29 cellular contexts compared by ENCODE assay signal in the genomic region with DNA sequence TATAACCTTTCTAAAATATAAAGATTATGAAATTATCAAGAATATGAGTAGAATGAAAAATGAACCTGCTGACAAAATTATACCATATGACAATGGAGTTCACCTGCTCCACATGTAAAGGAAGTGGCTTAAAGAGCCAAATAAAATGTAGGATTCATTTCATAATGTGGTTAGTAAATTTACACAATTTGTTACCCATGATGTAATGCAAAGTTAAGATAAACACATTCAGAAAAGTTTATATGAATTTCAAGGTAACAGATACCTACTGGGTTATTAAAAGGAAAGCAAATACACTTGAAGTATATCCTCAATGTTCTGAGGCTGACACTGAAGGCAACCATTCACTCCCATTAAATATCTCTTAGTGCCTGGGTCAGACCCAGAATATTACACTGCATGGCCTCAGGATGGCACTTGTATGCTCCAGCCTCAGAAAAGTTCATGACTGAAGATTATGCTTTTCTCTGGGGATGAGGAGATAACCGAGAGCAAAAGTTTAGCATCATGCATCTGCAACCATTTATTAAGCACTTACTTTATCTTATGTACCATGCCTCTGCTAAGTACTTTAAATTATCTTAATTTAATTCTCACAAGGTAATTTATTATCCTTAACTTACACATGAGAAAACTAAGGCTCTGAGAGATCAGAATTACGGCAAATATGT. TPM values are rescaled to one million over a fixed set of nuclear protein-coding genes. Genes with fewer than 3 reads are reported as not detected.
DNase-seq lines count a peak whose midpoint lies in the region; ATAC-seq and TF ChIP-seq lines count a peak whose summit lies in the region.
"Had no signal": no experiment of that assay in that cellular context is flagged by ENCODE, and none has a peak within 500 bp of the region (broad histone marks: within the 10 kb centered on the region; RNA-seq: fewer than 3 reads in every experiment).

No MANE protein-coding gene starts in this region.

- DNase-seq in NCI-H2196 (lab: John Stamatoyannopoulos, UW; ENCODE audit: unreplicated experiment) (peak; percentile 11), NCI-H2196 treated with DMSO at 0.1 percent for 48 hours (lab: John Stamatoyannopoulos, UW; ENCODE audit: unreplicated experiment) (no peak), IMR-90 (no peak), SK-MEL-5 (ENCODE audit: low read depth, low spot score) (peak; percentile 22), left lobe of liver (ENCODE audit: low spot score) (no peak)
- DNase-seq in activated CD4-positive, alpha-beta memory T cell treated with anti-CD3 and anti-CD28 coated beads, Interleukin-2, amount 10 ng/mL, durations not matched to agents 7 days and 5 days: no peak
- no peak for DNase-seq in stimulated activated CD4-positive, alpha-beta T cell treated with anti-CD3 and anti-CD28 coated beads, Interleukin-4, amount 100 ng/mL, for 4 hours
- DNase-seq: activated CD4-positive, alpha-beta T cell treated with anti-CD3 and anti-CD28 coated beads, Interleukin-2, amount 50 U/mL, for 48 hours; activated CD4-positive, CD25-positive, alpha-beta regulatory T cell treated with anti-CD3 and anti-CD28 coated beads, Interleukin-2, amount 50 U/mL, for 72 hours; activated CD8-positive, alpha-beta memory T cell treated with anti-CD3 and anti-CD28 coated beads, Interleukin-2, amount 50 U/mL, for 4 hours; amygdala; brain microvascular endothelial cell; gastrocnemius medialis; GOT3; KBM-7; kidney glomerular epithelial cell; MM.1S; NCI-H2081; NCI-H226; nephron progenitor cell; RPMI8226; stimulated activated naive B cell treated with anti-CD40 and anti-IgM and Interleukin-4, amounts not matched to agents 10 μg/mL and 1 μg/mL and 100 μg/mL, for 72 hours; T-helper 17 cell had no signal

- no peak overlapping the region for H3K27ac Mint-ChIP-seq in activated CD4-positive, alpha-beta memory T cell treated with anti-CD3 and anti-CD28 coated beads, Interleukin-2, amount 10 ng/mL, durations not matched to agents 7 days and 5 days
- H3K27ac Mint-ChIP-seq: activated naive CD4-positive, alpha-beta T cell treated with anti-CD3 and anti-CD28 coated beads, Interleukin-2, amount 50 U/mL, for 24 hours; activated T-helper 2 cell treated with anti-CD3 and anti-CD28 coated beads, Interferon-gamma antibody, Interleukin-2, Interleukin-4, amounts not matched to agents 10 μg/mL and 5 μg/mL and 100 μg/mL, durations not matched to agents 14 hours and 24 hours and 36 hours; nephron progenitor cell; stimulated activated naive B cell treated with anti-CD40 and anti-IgM and Interleukin-4, amounts not matched to agents 10 μg/mL and 1 μg/mL and 100 μg/mL, for 72 hours; T-helper 17 cell had no signal

- no peak overlapping the region for H2BK15ac ChIP-seq in IMR-90 (ENCODE audit: low read depth, low read length)

- CTCF ChIA-PET in IMR-90 (lab: Yijun Ruan, JAX): interaction anchor here (0.6 kb wide), 1 partner anchor 169 kb away, joined by 3 read pairs; no protein-coding TSS in a partner anchor
- CTCF ChIA-PET in activated CD4-positive, alpha-beta memory T cell treated with anti-CD3 and anti-CD28 coated beads, Interleukin-2, amount 10 ng/mL, durations not matched to agents 7 days and 5 days (lab: Charles Lee): interaction anchor here (0.6 kb wide), 1 partner anchor 27 kb away, joined by 3 read pairs; no protein-coding TSS in a partner anchor

- H3K14ac ChIP-seq in IMR-90 (replicated peaks; ENCODE audit: low read depth, low read length): 0 out of 2 replicates have a peak overlapping the region, but pooled peaks have one; percentile 18

- TF ChIP-seq POLR2A in IMR-90 (IDR thresholded peaks at IDR 0.05; ENCODE audit: low read depth, low read length): no peak

- H3K36me3 Mint-ChIP-seq in activated CD4-positive, alpha-beta memory T cell treated with anti-CD3 and anti-CD28 coated beads, Interleukin-2, amount 10 ng/mL, durations not matched to agents 7 days and 5 days (ENCODE audit: low read depth): peaks cover 26% of the 10 kb centered on the region

- in situ Hi-C loops in IMR-90 (cut with MboI; ENCODE audit: low sequenced_read_pairs): no loop called here
- in situ Hi-C loops in SK-MEL-5 (cut with HindIII; ENCODE audit: low pct_unique_long_range_greater_than_20kb, low sequenced_read_pairs): no loop called here

- H3K79me1 ChIP-seq in IMR-90 (ENCODE audit: low read depth in 1 of 2, low read length in 2 of 2): peaks cover 22 to 71% of the 10 kb centered on the region in 2 experiments

- no peak for TF ChIP-seq CTCF in IMR-90 (conservative IDR thresholded peaks at IDR 0.05; ENCODE audit: low read depth, low read length)

- H4K8ac ChIP-seq in IMR-90 (ENCODE audit: low read depth in 2 of 2, low read length in 2 of 2): no peak overlapping the region

- no peaks in the 10 kb centered on the region for H3K27me3 Mint-ChIP-seq in activated CD4-positive, alpha-beta memory T cell treated with anti-CD3 and anti-CD28 coated beads, Interleukin-2, amount 10 ng/mL, durations not matched to agents 7 days and 5 days
- H3K27me3 Mint-ChIP-seq: activated naive CD4-positive, alpha-beta T cell treated with anti-CD3 and anti-CD28 coated beads, Interleukin-2, amount 50 U/mL, for 24 hours; stimulated activated naive B cell treated with anti-CD40 and anti-IgM and Interleukin-4, amounts not matched to agents 10 μg/mL and 1 μg/mL and 100 μg/mL, for 72 hours; T-helper 17 cell had no signal

- H3K9me1 ChIP-seq in IMR-90 (ENCODE audit: insufficient read depth, low read length): peaks cover 2% of the 10 kb centered on the region; the same call in 1 of the 2 replicates

- no peak overlapping the region for H3K27ac ChIP-seq in IMR-90 (ENCODE audit: insufficient read depth, low read length)
- H3K27ac ChIP-seq: 22Rv1, brain microvascular endothelial cell, gastrocnemius medialis, SK-N-MC, suprapubic skin had no signal

- no peak overlapping the region for H3K56ac ChIP-seq in IMR-90 (ENCODE audit: extremely low read depth, insufficient read depth, low read length)

- intact Hi-C loops in IMR-90 (cut with micrococcal nuclease): no loop called here

- no peak overlapping the region for H3K4me3 ChIP-seq in IMR-90 (ENCODE audit: insufficient read depth, low read depth, low read length)
- H3K4me3 ChIP-seq: gastrocnemius medialis, SK-N-MC, suprapubic skin had no signal

- H3K4me2 ChIP-seq in IMR-90 (ENCODE audit: low read depth, low read length): no peak overlapping the region

- H3K9me3 Mint-ChIP-seq in activated CD4-positive, alpha-beta memory T cell treated with anti-CD3 and anti-CD28 coated beads, Interleukin-2, amount 10 ng/mL, durations not matched to agents 7 days and 5 days: no peaks in the 10 kb centered on the region
- H3K9me3 Mint-ChIP-seq: activated naive CD4-positive, alpha-beta T cell treated with anti-CD3 and anti-CD28 coated beads, Interleukin-2, amount 50 U/mL, for 24 hours; activated T-helper 2 cell treated with anti-CD3 and anti-CD28 coated beads, Interferon-gamma antibody, Interleukin-2, Interleukin-4, amounts not matched to agents 10 μg/mL and 5 μg/mL and 100 μg/mL, durations not matched to agents 14 hours and 24 hours and 36 hours; nephron progenitor cell; stimulated activated naive B cell treated with anti-CD40 and anti-IgM and Interleukin-4, amounts not matched to agents 10 μg/mL and 1 μg/mL and 100 μg/mL, for 72 hours had no signal

- no peaks in the 10 kb centered on the region for H3K36me3 ChIP-seq in IMR-90 (ENCODE audit: control insufficient read depth, insufficient read depth, low read length)
- H3K36me3 ChIP-seq: brain microvascular endothelial cell, gastrocnemius medialis, suprapubic skin had no signal

- no peak overlapping the region for H3K18ac ChIP-seq in IMR-90 (ENCODE audit: low read depth, low read length)

- no peak overlapping the region for H4K91ac ChIP-seq in IMR-90 (ENCODE audit: insufficient read depth, low read depth, low read length)

- no peak overlapping the region for H3K4ac ChIP-seq in IMR-90 (ENCODE audit: low read depth, low read length)

- no peak overlapping the region for H2BK5ac ChIP-seq in IMR-90 (ENCODE audit: low read depth, low read length, poor library complexity, severe bottlenecking)

- no peak overlapping the region for H4K5ac ChIP-seq in IMR-90 (ENCODE audit: low read depth, low read length)

- no peak overlapping the region for H2AFZ ChIP-seq in IMR-90 (replicated peaks; ENCODE audit: low read length, poor library complexity)

- no peak overlapping the region for H2AK9ac ChIP-seq in IMR-90 (replicated peaks; ENCODE audit: low read depth, low read length, poor library complexity)

- no peak overlapping the region for H2AK5ac ChIP-seq in IMR-90 (ENCODE audit: low read depth, low read length)

- H4K20me1 ChIP-seq in IMR-90 (ENCODE audit: insufficient read depth, low read length): peaks cover 23% of the 10 kb centered on the region; the same call in 1 of the 2 replicates

- peaks cover 5% of the 10 kb centered on the region for H3K4me1 ChIP-seq in IMR-90 (ENCODE audit: control insufficient read depth, insufficient read depth, low read length)

- no peaks in the 10 kb centered on the region for H3K9me3 ChIP-seq in IMR-90 (ENCODE audit: control insufficient read depth, insufficient read depth, low read length)
- H3K9me3 ChIP-seq: gastrocnemius medialis, suprapubic skin had no signal

- dilution Hi-C loops in IMR-90 (cut with HindIII; ENCODE audit: low sequenced_read_pairs, unreplicated experiment): no loop called here

- H2BK20ac ChIP-seq in IMR-90 (ENCODE audit: low read depth, low read length): no peak overlapping the region

- H2BK120ac ChIP-seq in IMR-90 (ENCODE audit: low read depth, low read length): no peak overlapping the region

- H3K4me1 Mint-ChIP-seq in activated CD4-positive, alpha-beta memory T cell treated with anti-CD3 and anti-CD28 coated beads, Interleukin-2, amount 10 ng/mL, durations not matched to agents 7 days and 5 days: peaks cover 64% of the 10 kb centered on the region

- no peaks in the 10 kb centered on the region for H3K27me3 ChIP-seq in IMR-90 (ENCODE audit: control insufficient read depth, insufficient read depth, low read length)
- H3K27me3 ChIP-seq: brain microvascular endothelial cell, gastrocnemius medialis, suprapubic skin had no signal

- no peak overlapping the region for H3K4me3 Mint-ChIP-seq in activated CD4-positive, alpha-beta memory T cell treated with anti-CD3 and anti-CD28 coated beads, Interleukin-2, amount 10 ng/mL, durations not matched to agents 7 days and 5 days
- H3K4me3 Mint-ChIP-seq: activated naive CD4-positive, alpha-beta T cell treated with anti-CD3 and anti-CD28 coated beads, Interleukin-2, amount 50 U/mL, for 24 hours; nephron progenitor cell; stimulated activated naive B cell treated with anti-CD40 and anti-IgM and Interleukin-4, amounts not matched to agents 10 μg/mL and 1 μg/mL and 100 μg/mL, for 72 hours; T-helper 17 cell had no signal

- TF ChIP-seq RAD21 in IMR-90 (IDR thresholded peaks at IDR 0.05; ENCODE audit: low read length): no peak

- peak; percentile 57 for ATAC-seq in IMR-90 (ENCODE audit: low read depth)
- peak; percentile 37 for ATAC-seq in left lobe of liver
- ATAC-seq in GM21619 (IDR thresholded peaks at IDR 0.05; ENCODE audit: unreplicated experiment): no peak
- ATAC-seq: gastrocnemius medialis; stimulated activated naive B cell treated with anti-CD40 and anti-IgM and Interleukin-4, amounts not matched to agents 10 μg/mL and 1 μg/mL and 100 μg/mL, for 72 hours; T-helper 17 cell had no signal

- POLR2A ChIA-PET in IMR-90 (lab: Charles Lee; ENCODE audit: unreplicated experiment): no interaction called here
- POLR2A ChIA-PET in activated CD4-positive, alpha-beta memory T cell treated with anti-CD3 and anti-CD28 coated beads, Interleukin-2, amount 10 ng/mL, durations not matched to agents 7 days and 5 days (lab: Charles Lee): no interaction called here

- H3K23ac ChIP-seq in IMR-90 (ENCODE audit: low read depth, low read length): no peak overlapping the region

- WGBS in IMR-90 (ENCODE audit: extremely low coverage in 2 of 2, insufficient read length in 1 of 2), 2 experiments: no CpG with 5 or more reads among the region's 2 CpGs

- no peak overlapping the region for H3K9ac ChIP-seq in IMR-90 (ENCODE audit: low read depth, low read length)

- BruUV-seq in IMR-90 (replicated peaks; lab: Mats Ljungman, UMichigan): no TSS peak

RNA-seq across cellular contexts. Expression of gene STRN, which starts 6.2 kb away (rescaled TPM):
- total RNA-seq in IMR-90 (2012; rRNA removed): 16.4 and 23.3 TPM in 2 replicates
- 4.9 and 5.1 TPM in 2 replicates for polyA plus RNA-seq in IMR-90 (2012; rRNA removed)
- 0.81 and 1.5 TPM in 2 replicates for polyA plus RNA-seq in IMR-90 (2012; cell fraction: cytosol; rRNA removed)
- polyA plus RNA-seq in IMR-90 (2012; cell fraction: nucleus; rRNA removed; ENCODE audit: low replicate concordance): 1.1 and 8.6 TPM in 2 replicates
- total RNA-seq in SK-MEL-5 (2014; rRNA removed; shearing (Covaris generic)): 20.4 and 23.2 TPM in 2 replicates
- polyA plus RNA-seq in SK-MEL-5 (2015; cell fraction: cytosol; rRNA removed): 13.1 and 18.1 TPM in 2 replicates
- polyA plus RNA-seq in SK-MEL-5 (2015; cell fraction: nucleus; rRNA removed): 15.5 and 20.4 TPM in 2 replicates
- total RNA-seq in left lobe of liver: 7.0 TPM
- total RNA-seq in activated CD4-positive, alpha-beta memory T cell treated with anti-CD3 and anti-CD28 coated beads, Interleukin-2, amount 10 ng/mL, durations not matched to agents 7 days and 5 days: 10 to 100 TPM; 33.7 to 34.4 TPM

Comparison
In these comparisons a context has a peak if more than half of its experiments do, and no peak if none do; other contexts are left out.
1. DNase-seq: peak in NCI-H2196 (single experiment) and SK-MEL-5 (single experiment); none in NCI-H2196 treated with DMSO at 0.1 percent for 48 hours (single experiment), IMR-90 (single experiment), left lobe of liver (single experiment), activated CD4-positive, alpha-beta memory T cell treated with anti-CD3 and anti-CD28 coated beads, Interleukin-2, amount 10 ng/mL, durations not matched to agents 7 days and 5 days (single experiment) and stimulated activated CD4-positive, alpha-beta T cell treated with anti-CD3 and anti-CD28 coated beads, Interleukin-4, amount 100 ng/mL, for 4 hours (0 of 2).